ENCODE assay signal across 7 cellular contexts in genomic region chr17:22514315-22514714, GRCh38.
"Had no signal": no experiment of that assay in that cellular context is flagged by ENCODE, and none has a peak within 500 bp of the region (broad histone marks: within the 10 kb centered on the region; RNA-seq: fewer than 3 reads in every experiment).

No MANE protein-coding gene starts in this region.

- H3K27ac ChIP-seq: HL-60 had no signal

- H3K27me3 Mint-ChIP-seq: IgD-negative memory B cell had no signal

- H3K36me3 Mint-ChIP-seq: IgD-negative memory B cell had no signal

- H3K4me3 Mint-ChIP-seq: IgD-negative memory B cell had no signal

- DNase-seq: IMR-90, KBM-7, KG1 had no signal

- H3K4me3 ChIP-seq: K562 had no signal

- ATAC-seq: HepG2, K562 had no signal

- H3K27ac Mint-ChIP-seq: IgD-negative memory B cell had no signal
